ENCODE assay signal across 8 cellular contexts in genomic region chr19:38375098-38375493, GRCh38. TPM values are rescaled to one million over a fixed set of nuclear protein-coding genes. Genes with fewer than 3 reads are reported as not detected.
DNase-seq lines count a peak whose midpoint lies in the region; ATAC-seq and TF ChIP-seq lines count a peak whose summit lies in the region.

No MANE protein-coding gene starts in this region.

- peak overlapping the region; percentile 66 for H3K4ac ChIP-seq in trophoblast cell (ENCODE audit: low read depth, low read length)

- peaks cover 6 to 15% of the 10 kb centered on the region in 2 experiments for H3K4me1 ChIP-seq in trophoblast cell (ENCODE audit: control insufficient read depth in 1 of 2, insufficient read depth in 2 of 2, low read length in 2 of 2)

- peak overlapping the region; percentile 92 for H3K18ac ChIP-seq in trophoblast cell (ENCODE audit: low read length)

- H2AFZ ChIP-seq in SU-DHL-6 (ENCODE audit: low read depth, low read length, severe bottlenecking) (peak overlapping the region; percentile 36), trophoblast cell (ENCODE audit: insufficient read depth, low read length, poor library complexity) (peak overlapping the region; percentile 72)

- peak overlapping the region; percentile 80 for H3K9ac ChIP-seq in SU-DHL-6 (ENCODE audit: low read length)
- peak overlapping the region; percentile 92 for H3K9ac ChIP-seq in trophoblast cell (ENCODE audit: low read length)

- no peaks in the 10 kb centered on the region; the same call in 1 of the 2 replicates for H3K27me3 ChIP-seq in H7 (ENCODE audit: control insufficient read depth, insufficient read depth, low read length)
- no peaks in the 10 kb centered on the region for H3K27me3 ChIP-seq in SU-DHL-6 (ENCODE audit: low read length)
- no peaks in the 10 kb centered on the region for H3K27me3 ChIP-seq in trophoblast cell (ENCODE audit: insufficient read depth, low read length)

- ATAC-seq in GM18520 (IDR thresholded peaks at IDR 0.05; ENCODE audit: unreplicated experiment), result no peak
- ATAC-seq in HG03571 (IDR thresholded peaks at IDR 0.05; ENCODE audit: unreplicated experiment), result no peak

- H4K12ac ChIP-seq in trophoblast cell (ENCODE audit: low read depth, low read length), result peak overlapping the region; percentile 84

- H3K14ac ChIP-seq in trophoblast cell (ENCODE audit: low read length), result peak overlapping the region; percentile 93

- peak overlapping the region; percentile 74 for H2BK120ac ChIP-seq in trophoblast cell (ENCODE audit: insufficient read depth, low read length, poor library complexity)

- H4K8ac ChIP-seq in trophoblast cell (ENCODE audit: low read depth, low read length), result peak overlapping the region; percentile 94

- no peaks in the 10 kb centered on the region; the same call in 1 of the 2 replicates for H4K20me1 ChIP-seq in SU-DHL-6 (ENCODE audit: low read depth, low read length)

- TF ChIP-seq CTCF in SU-DHL-6 (IDR thresholded peaks at IDR 0.05; ENCODE audit: insufficient read depth, low read length, poor library complexity, severe bottlenecking), result no peak

- H3K36me3 ChIP-seq in H7 (replicated peaks; ENCODE audit: control insufficient read depth, insufficient read depth, low read length), result peaks cover 12% of the 10 kb centered on the region
- no peaks in the 10 kb centered on the region for H3K36me3 ChIP-seq in SU-DHL-6 (ENCODE audit: low read length)
- H3K36me3 ChIP-seq in trophoblast cell (ENCODE audit: control insufficient read depth in 1 of 2, insufficient read depth in 2 of 2, low read length in 2 of 2), result peaks cover 19% of the 10 kb centered on the region in 2 experiments

- H2BK5ac ChIP-seq in trophoblast cell (ENCODE audit: low read depth, low read length, poor library complexity), result peak overlapping the region; percentile 88

- H3K79me2 ChIP-seq in SU-DHL-6 (ENCODE audit: insufficient read depth, low read length) (peaks cover 26% of the 10 kb centered on the region), trophoblast cell (ENCODE audit: control insufficient read depth, insufficient read depth, low read length, poor library complexity) (peaks cover 12% of the 10 kb centered on the region)

- H3K4me2 ChIP-seq in SU-DHL-6 (ENCODE audit: low read depth, low read length, poor library complexity, severe bottlenecking) (peak overlapping the region; percentile 93), trophoblast cell (ENCODE audit: low read length) (peak overlapping the region; percentile 73)

- H2AK5ac ChIP-seq in trophoblast cell (ENCODE audit: low read length), result peak overlapping the region; percentile 45

- no peaks in the 10 kb centered on the region; the same call in 1 of the 2 replicates for H3F3A ChIP-seq in SU-DHL-6 (ENCODE audit: insufficient read depth)

- DNase-seq in H7, result no peak
- peak; percentile 34 for DNase-seq in fibroblast of peridontal ligament (ENCODE audit: extremely low read depth)
- DNase-seq in trophoblast cell, result no peak
- DNase-seq in activated CD8-positive, alpha-beta memory T cell treated with anti-CD3 and anti-CD28 coated beads, Interleukin-2, amount 50 U/mL, for 48 hours, result no peak
- DNase-seq in stimulated activated CD4-positive, alpha-beta T cell treated with anti-CD3 and anti-CD28 coated beads, Interleukin-12 subunit alpha, Interleukin-12 subunit beta, amount 100 ng/mL, for 4 hours, result no peak

- no CpG with 5 or more reads among the region's 18 CpGs for WGBS in trophoblast cell (ENCODE audit: extremely low coverage, insufficient coverage, insufficient read length)

- H3K4me3 ChIP-seq in H7 (ENCODE audit: insufficient read depth, low read depth, low read length), result peak overlapping the region; percentile 93
- H3K4me3 ChIP-seq in SU-DHL-6 (ENCODE audit: insufficient read depth, low read length, poor library complexity, severe bottlenecking), result peak overlapping the region; percentile 93
- H3K4me3 ChIP-seq in trophoblast cell (ENCODE audit: low read depth, low read length), result peak overlapping the region; percentile 97

- no peaks in the 10 kb centered on the region for H3K9me2 ChIP-seq in SU-DHL-6 (replicated peaks; ENCODE audit: insufficient read depth, low read length)

- peak overlapping the region; percentile 90 for H4K91ac ChIP-seq in trophoblast cell (ENCODE audit: low read depth, low read length)

- peaks cover 8% of the 10 kb centered on the region for H3K79me1 ChIP-seq in trophoblast cell (ENCODE audit: low read length)

- H3K9me3 ChIP-seq in SU-DHL-6 (ENCODE audit: insufficient read depth, low read length) (no peaks in the 10 kb centered on the region), trophoblast cell (ENCODE audit: insufficient read depth, low read depth, low read length) (no peaks in the 10 kb centered on the region)

- no peak overlapping the region for H3K23ac ChIP-seq in trophoblast cell (ENCODE audit: low read length)

- H3K27ac ChIP-seq in SU-DHL-6 (ENCODE audit: low read depth, low read length), result peak overlapping the region; percentile 55
- peak overlapping the region; percentile 63 for H3K27ac ChIP-seq in trophoblast cell (ENCODE audit: low read depth, low read length)

- peak overlapping the region; percentile 16 for H2BK12ac ChIP-seq in trophoblast cell (ENCODE audit: low read length)

RNA-seq across cellular contexts. Expression of gene PSMD8, which starts 0.7 kb away (rescaled TPM):
- 229 and 270 TPM in 2 replicates for total RNA-seq in H7 (2014; rRNA removed; shearing (Covaris generic))
- 201 and 203 TPM in 2 replicates for polyA plus RNA-seq in trophoblast cell (2013)

RNA-seq across cellular contexts. Expression of gene GGN, which starts 12.7 kb away (rescaled TPM):
- total RNA-seq in H7 (2014; rRNA removed; shearing (Covaris generic)), result 0.11 and 0.21 TPM in 2 replicates
- polyA plus RNA-seq in trophoblast cell (2013), result 0.21 and 0.31 TPM in 2 replicates

RNA-seq across cellular contexts. Expression of gene SPRED3, which starts 13.4 kb away (rescaled TPM):
- 1.6 and 4.2 TPM in 2 replicates for total RNA-seq in H7 (2014; rRNA removed; shearing (Covaris generic))
- 2.3 and 2.5 TPM in 2 replicates for polyA plus RNA-seq in trophoblast cell (2013)

RNA-seq across cellular contexts. Expression of gene FAM98C, which starts 27.8 kb away (rescaled TPM):
- total RNA-seq in H7 (2014; rRNA removed; shearing (Covaris generic)), result 4.6 and 6.4 TPM in 2 replicates
- polyA plus RNA-seq in trophoblast cell (2013), result 3.6 and 4.1 TPM in 2 replicates

RNA-seq across cellular contexts. Expression of gene CATSPERG, which starts 39.5 kb away (rescaled TPM):
- 0.03 and 0.85 TPM in 2 replicates for total RNA-seq in H7 (2014; rRNA removed; shearing (Covaris generic))
- polyA plus RNA-seq in trophoblast cell (2013), result 1.2 and 1.3 TPM in 2 replicates
